In genomic region chr2:223486741-223487140, GRCh38 we compare ENCODE assay signal across 21 cellular contexts.
"Had no signal": no experiment of that assay in that cellular context is flagged by ENCODE, and none has a peak within 500 bp of the region (broad histone marks: within the 10 kb centered on the region; RNA-seq: fewer than 3 reads in every experiment).

No MANE protein-coding gene starts in this region.

- H3K36me3 ChIP-seq: brain microvascular endothelial cell, neutrophil, sigmoid colon, uterus had no signal

- DNase-seq: activated CD4-positive, alpha-beta T cell treated with anti-CD3 and anti-CD28 coated beads, Interleukin-2, amount 50 U/mL, for 4 hours; activated CD8-positive, alpha-beta memory T cell treated with anti-CD3 and anti-CD28 coated beads, Interleukin-2, amount 50 U/mL, for 48 hours; activated naive CD4-positive, alpha-beta T cell; activated naive CD8-positive, alpha-beta T cell treated with anti-CD3 and anti-CD28 coated beads, Interleukin-2, amount 10 ng/mL, durations not matched to agents 7 days and 5 days; activated T-cell treated with anti-CD3 and anti-CD28 coated beads, Interleukin-2, amount 50 U/mL, for 4 hours; amygdala; brain microvascular endothelial cell; effector CD8-positive, alpha-beta T cell; foreskin keratinocyte; hippocampal formation; left colon; sigmoid colon; stimulated activated CD4-positive, alpha-beta T cell treated with anti-CD3 and anti-CD28 coated beads, Interleukin-2, amount 100 ng/mL, for 48 hours; stimulated activated CD8-positive, alpha-beta memory T cell treated with anti-CD3 and anti-CD28 coated beads, Interleukin-4, amount 100 ng/mL, for 48 hours; stimulated activated naive CD4-positive, alpha-beta T cell; T1000; testis; trophoblast cell; uterus had no signal

- H3K27me3 ChIP-seq: brain microvascular endothelial cell, foreskin keratinocyte, neutrophil, sigmoid colon, testis, uterus had no signal

- H3K9me3 ChIP-seq: neutrophil, testis had no signal

- H3K4me3 ChIP-seq: sigmoid colon, testis, uterus had no signal

- H2AFZ ChIP-seq: parathyroid adenoma had no signal

- H3K4me1 ChIP-seq: testis, uterus had no signal

- H3K79me2 ChIP-seq: parathyroid adenoma had no signal

- H3K9ac ChIP-seq: parathyroid adenoma had no signal

- H3K27ac ChIP-seq: brain microvascular endothelial cell, foreskin keratinocyte, neutrophil, parathyroid adenoma, sigmoid colon, testis had no signal
